Comparison of ENCODE assay signal across 11 cellular contexts in the genomic region with DNA sequence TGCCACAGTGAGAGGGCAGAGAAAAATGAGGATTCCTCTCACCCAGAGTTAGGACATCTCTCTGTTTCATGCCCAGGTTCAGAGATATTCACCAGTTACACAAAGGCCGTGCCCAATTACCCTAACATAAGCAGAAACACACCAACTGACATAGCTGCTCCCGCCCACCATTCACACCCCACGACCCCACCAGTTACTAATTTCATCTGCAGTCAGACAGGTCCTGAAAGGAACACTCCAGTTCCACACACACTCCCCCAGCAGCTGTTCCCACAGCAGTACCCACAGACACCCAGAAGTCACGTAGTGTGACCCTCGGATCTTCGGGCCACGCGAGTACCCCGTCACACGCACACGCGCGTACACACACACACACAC. TPM values are rescaled to one million over a fixed set of nuclear protein-coding genes. Genes with fewer than 3 reads are reported as not detected.
DNase-seq lines count a peak whose midpoint lies in the region; ATAC-seq and TF ChIP-seq lines count a peak whose summit lies in the region.
"Had no signal": no experiment of that assay in that cellular context is flagged by ENCODE, and none has a peak within 500 bp of the region (broad histone marks: within the 10 kb centered on the region; RNA-seq: fewer than 3 reads in every experiment).

No MANE protein-coding gene starts in this region.

- H2AFZ ChIP-seq in neural cell (ENCODE audit: low read depth, low read length) = peak overlapping the region; percentile 21

- DNase-seq in Calu3 = no peak
- DNase-seq in GM13976 (ENCODE audit: low spot score) = no peak
- no peak for DNase-seq in NOMO-1 (lab: John Stamatoyannopoulos, UW; ENCODE audit: unreplicated experiment in 2 of 2)
- DNase-seq: DMS79 treated with DMSO at 0.1 percent for 48 hours, midbrain, NCI-H345 had no signal

- ATAC-seq in HG03354 (IDR thresholded peaks at IDR 0.05; ENCODE audit: poor library complexity, severe bottlenecking, unreplicated experiment) = no peak
- ATAC-seq in GM21576 (IDR thresholded peaks at IDR 0.05; ENCODE audit: unreplicated experiment) = no peak

- H3K27ac ChIP-seq in HUES64 (ENCODE audit: low read depth, low read length) (no peak overlapping the region), neural cell (ENCODE audit: low read length) (no peak overlapping the region)

- H3K9me3 Mint-ChIP-seq in Calu3 (ENCODE audit: low read depth, unreplicated experiment) = no peaks in the 10 kb centered on the region

- TF ChIP-seq RAD21 in neural cell (conservative IDR thresholded peaks at IDR 0.05) = no peak

- no peaks in the 10 kb centered on the region for H3K4me1 Mint-ChIP-seq in Calu3 (ENCODE audit: low read depth, unreplicated experiment)

- H3K79me2 ChIP-seq in neural cell (replicated peaks; ENCODE audit: insufficient read depth, low read length) = no peaks in the 10 kb centered on the region

- H4K20me1 ChIP-seq in neural cell (ENCODE audit: insufficient read depth) = no peaks in the 10 kb centered on the region

- H3K27ac Mint-ChIP-seq in Calu3 (ENCODE audit: unreplicated experiment) = no peak overlapping the region

- CTCF ChIA-PET in Calu3 (lab: Charles Lee) = interaction anchor here (0.8 kb wide), 1 partner anchor 65 kb away, joined by 4 read pairs; no protein-coding TSS in a partner anchor

- peaks cover 11% of the 10 kb centered on the region for H3K4me1 ChIP-seq in HUES64 (ENCODE audit: insufficient read depth, low read length)
- peaks cover 12% of the 10 kb centered on the region for H3K4me1 ChIP-seq in endocrine pancreas (ENCODE audit: control insufficient read depth, insufficient read depth, low read length)

- TF ChIP-seq CTCF in Calu3 (IDR thresholded peaks at IDR 0.05; ENCODE audit: unreplicated experiment) (no peak), neural cell (IDR thresholded peaks at IDR 0.05; ENCODE audit: poor library complexity, severe bottlenecking) (no peak), GM13976 (IDR thresholded peaks at IDR 0.05; ENCODE audit: borderline replicate concordance, control extremely low read depth, extremely low read depth, insufficient read depth, missing control alignments) (no peak)

- 63% methylated on average over 13 of the region's 13 CpGs for WGBS in HUES64

- H3F3A ChIP-seq in neural cell (ENCODE audit: insufficient read depth, low read length, poor library complexity, severe bottlenecking) = no peaks in the 10 kb centered on the region

- H3K4me3 Mint-ChIP-seq in Calu3 (ENCODE audit: low read depth, unreplicated experiment) = peak overlapping the region; percentile 53

- H3K9ac ChIP-seq in HUES64 (ENCODE audit: low read depth, low read length) (no peak overlapping the region), endocrine pancreas (ENCODE audit: control insufficient read depth, insufficient read depth, low read length) (peak overlapping the region; percentile 27), neural cell (ENCODE audit: low read length) (peak overlapping the region; percentile 65)

- peaks cover 7% of the 10 kb centered on the region for H3K36me3 Mint-ChIP-seq in Calu3 (ENCODE audit: insufficient read depth, unreplicated experiment)

- no TSS peak for BruUV-seq in Calu3 (replicated peaks; lab: Mats Ljungman, UMichigan)

- H3K9me2 ChIP-seq in neural cell (ENCODE audit: insufficient read depth, low read length) = no peaks in the 10 kb centered on the region

- H3K4me2 ChIP-seq in neural cell (ENCODE audit: low read length) = peak overlapping the region; percentile 73

- intact Hi-C loops in Calu3 (cut with micrococcal nuclease; ENCODE audit: unreplicated experiment) = no loop called here

- TF ChIP-seq EP300 in neural cell (conservative IDR thresholded peaks at IDR 0.05; ENCODE audit: poor library complexity, severe bottlenecking) = no peak

- H3K27me3 Mint-ChIP-seq in Calu3 (ENCODE audit: unreplicated experiment) = peaks cover 31% of the 10 kb centered on the region

- in situ Hi-C loops in GM13976 (cut with MboI; ENCODE audit: low sequenced_read_pairs, unreplicated experiment) = loop anchor here (25.0 kb wide), 1 partner anchor 372 kb away; no protein-coding TSS in a partner anchor

- peak overlapping the region; percentile 61 for H3K4me3 ChIP-seq in HUES64 (ENCODE audit: low read length)
- peak overlapping the region; percentile 45 for H3K4me3 ChIP-seq in endocrine pancreas (ENCODE audit: control insufficient read depth, insufficient read depth, low read length)
- H3K4me3 ChIP-seq in neural cell (ENCODE audit: low read length) = peak overlapping the region; percentile 79

- no peaks in the 10 kb centered on the region for H3K36me3 ChIP-seq in HUES64 (ENCODE audit: insufficient read depth, low read length)
- H3K36me3 ChIP-seq in endocrine pancreas (ENCODE audit: control insufficient read depth, insufficient read depth, low read length) = no peaks in the 10 kb centered on the region
- no peaks in the 10 kb centered on the region for H3K36me3 ChIP-seq in neural cell (ENCODE audit: insufficient read depth, low read length)

- H3K9me3 ChIP-seq in HUES64 (ENCODE audit: insufficient read depth, low read depth, low read length) (no peaks in the 10 kb centered on the region), endocrine pancreas (ENCODE audit: control insufficient read depth, low read length) (no peaks in the 10 kb centered on the region), neural cell (ENCODE audit: low read length) (no peaks in the 10 kb centered on the region)

- H3K27me3 ChIP-seq in HUES64 (ENCODE audit: insufficient read depth, low read length) (peaks cover 45% of the 10 kb centered on the region), endocrine pancreas (ENCODE audit: control insufficient read depth, insufficient read depth, low read length) (no peaks in the 10 kb centered on the region), neural cell (ENCODE audit: insufficient read depth, low read depth, low read length) (peaks cover 8% of the 10 kb centered on the region)

TF ChIP-seq in neural cell, 6 proteins besides CTCF, POLR2A, EP300 and RAD21:
- TF ChIP-seq EZH2 (IDR thresholded peaks at IDR 0.05; ENCODE audit: borderline replicate concordance, insufficient read depth, low read length, poor library complexity, severe bottlenecking) = no peak
- no peak for TF ChIP-seq TAF1 (IDR thresholded peaks at IDR 0.05; ENCODE audit: low read depth)
- TF ChIP-seq SMC3 (conservative IDR thresholded peaks at IDR 0.05; ENCODE audit: poor library complexity) = no peak
- no peak for TF ChIP-seq POLR2AphosphoS5 (IDR thresholded peaks at IDR 0.05)
- no peak for TF ChIP-seq MXI1 (conservative IDR thresholded peaks at IDR 0.05; ENCODE audit: poor library complexity, severe bottlenecking)
TF ChIP-seq in neural cell: peak in this region for 0.

RNA-seq across cellular contexts. Expression of a gene that starts 0.5 kb away (rescaled TPM):
- 0.54 and 0.83 TPM in 2 replicates for total RNA-seq in Calu3 (2022)
- 3.6 TPM for polyA plus RNA-seq in HUES64 (2013, experiment 1 of 2)
- polyA plus RNA-seq in HUES64 (2013, experiment 2 of 2) = 5.1 TPM
- polyA plus RNA-seq in neural cell = 155 and 164 TPM in 2 replicates
- polyA minus RNA-seq in neural cell = 26.3 and 26.5 TPM in 2 replicates

RNA-seq across cellular contexts. Expression of a gene that starts 19.0 kb away (rescaled TPM):
- 0.22 TPM in 1 of 2 replicates, not detected in the other for total RNA-seq in Calu3 (2022)
- polyA plus RNA-seq in HUES64 (2013, experiment 1 of 2) = not detected
- 0.25 TPM for polyA plus RNA-seq in HUES64 (2013, experiment 2 of 2)
- 0.62 and 0.84 TPM in 2 replicates for polyA plus RNA-seq in neural cell
- 0.97 and 1.0 TPM in 2 replicates for polyA minus RNA-seq in neural cell

RNA-seq across cellular contexts. Expression of a gene that starts 41.6 kb away (rescaled TPM):
- total RNA-seq in Calu3 (2022) = not detected in 2 replicates
- not detected for polyA plus RNA-seq in HUES64 (2013, experiment 1 of 2)
- polyA plus RNA-seq in HUES64 (2013, experiment 2 of 2) = not detected
- not detected in 2 replicates for polyA plus RNA-seq in neural cell
- not detected in 2 replicates for polyA minus RNA-seq in neural cell
